Comparison of ENCODE assay signal across 7 cellular contexts in genomic region chr2:238320648-238321281, GRCh38. TPM values are rescaled to one million over a fixed set of nuclear protein-coding genes. Genes with fewer than 3 reads are reported as not detected.
DNase-seq lines count a peak whose midpoint lies in the region; ATAC-seq lines count a peak whose summit lies in the region.

No MANE protein-coding gene starts in this region.

- peak overlapping the region; percentile 75 for H3K4me3 Mint-ChIP-seq in dendritic cell treated with granulocyte-macrophage colony-stimulating factor and Interleukin-4, amounts not matched to agents 40 ng/mL and 50 ng/mL, for 4 days

- peaks cover 28% of the 10 kb centered on the region for H3K27me3 Mint-ChIP-seq in dendritic cell treated with granulocyte-macrophage colony-stimulating factor and Interleukin-4, amounts not matched to agents 40 ng/mL and 50 ng/mL, for 4 days

- H3K9ac ChIP-seq in mucosa of rectum (ENCODE audit: low read depth in 1 of 2, low read length in 2 of 2), result peak overlapping the region; percentile 49 to 65

- H3K4me1 ChIP-seq in mucosa of rectum (ENCODE audit: control insufficient read depth in 2 of 2, insufficient read depth in 2 of 2, low read length in 2 of 2), result peaks cover 12 to 13% of the 10 kb centered on the region in 2 donors

- peak; percentile 83 for DNase-seq in H7
- peak; percentile 18 for DNase-seq in MG63
- no peak for DNase-seq in SKM-1 (lab: John Stamatoyannopoulos, UW; ENCODE audit: unreplicated experiment)
- DNase-seq in ecto neural progenitor cell (ENCODE audit: low spot score), result no peak

- peak overlapping the region; percentile 74 for H3K4me3 ChIP-seq in H7 (ENCODE audit: insufficient read depth, low read depth, low read length)
- H3K4me3 ChIP-seq in MG63, result peak overlapping the region; percentile 57
- peak overlapping the region; percentile 71 to 72 for H3K4me3 ChIP-seq in mucosa of rectum (ENCODE audit: low read length in 2 of 2)

- peaks cover 11% of the 10 kb centered on the region for H3K4me1 Mint-ChIP-seq in dendritic cell treated with granulocyte-macrophage colony-stimulating factor and Interleukin-4, amounts not matched to agents 40 ng/mL and 50 ng/mL, for 4 days (ENCODE audit: low read depth)

- intact Hi-C loops in dendritic cell treated with granulocyte-macrophage colony-stimulating factor and Interleukin-4, amounts not matched to agents 40 ng/mL and 50 ng/mL, for 4 days (cut with micrococcal nuclease), result loop anchor here (2.0 kb wide), 1 partner anchor 32 kb away; the partner anchor contains the start of gene PER2

- no peaks in the 10 kb centered on the region for H3K9me3 Mint-ChIP-seq in dendritic cell treated with granulocyte-macrophage colony-stimulating factor and Interleukin-4, amounts not matched to agents 40 ng/mL and 50 ng/mL, for 4 days

- H3K27ac ChIP-seq in mucosa of rectum (ENCODE audit: low read depth in 2 of 2, low read length in 2 of 2), result no peak overlapping the region

- peak; percentile 14 for ATAC-seq in GM18499 (IDR thresholded peaks at IDR 0.05; ENCODE audit: insufficient read depth, unreplicated experiment)

- no peaks in the 10 kb centered on the region for H3K36me3 ChIP-seq in H7 (replicated peaks; ENCODE audit: control insufficient read depth, insufficient read depth, low read length)
- H3K36me3 ChIP-seq in MG63, result no peaks in the 10 kb centered on the region
- peaks cover 0 to 6% of the 10 kb centered on the region in 2 donors for H3K36me3 ChIP-seq in mucosa of rectum (ENCODE audit: control insufficient read depth in 2 of 2, insufficient read depth in 2 of 2, low read length in 2 of 2)

- H3K36me3 Mint-ChIP-seq in dendritic cell treated with granulocyte-macrophage colony-stimulating factor and Interleukin-4, amounts not matched to agents 40 ng/mL and 50 ng/mL, for 4 days (ENCODE audit: low read depth), result peaks cover 7% of the 10 kb centered on the region

- no peak overlapping the region for H3K27ac Mint-ChIP-seq in dendritic cell treated with granulocyte-macrophage colony-stimulating factor and Interleukin-4, amounts not matched to agents 40 ng/mL and 50 ng/mL, for 4 days

- H3K27me3 ChIP-seq in H7 (ENCODE audit: control insufficient read depth, insufficient read depth, low read length), result no peaks in the 10 kb centered on the region; the same call in 1 of the 2 replicates
- H3K27me3 ChIP-seq in MG63, result no peaks in the 10 kb centered on the region
- no peaks in the 10 kb centered on the region for H3K27me3 ChIP-seq in mucosa of rectum (ENCODE audit: control insufficient read depth in 2 of 2, insufficient read depth in 2 of 2, low read length in 2 of 2)

- peaks cover 6% of the 10 kb centered on the region for H3K9me3 ChIP-seq in MG63
- no peaks in the 10 kb centered on the region for H3K9me3 ChIP-seq in mucosa of rectum (ENCODE audit: control insufficient read depth in 2 of 2, low read length in 2 of 2)

RNA-seq across cellular contexts. Expression of gene TRAF3IP1, which starts 0.4 kb away (rescaled TPM):
- 3.9 and 9.5 TPM in 2 replicates for total RNA-seq in H7 (2014; rRNA removed; shearing (Covaris generic))
- total RNA-seq in MG63 (2014; rRNA removed; shearing (Covaris generic); ENCODE audit: low replicate concordance), result 3.3 and 3.8 TPM in 2 replicates

RNA-seq across cellular contexts. Expression of gene PER2, which starts 32.4 kb away (rescaled TPM):
- total RNA-seq in H7 (2014; rRNA removed; shearing (Covaris generic)), result 3.6 and 4.8 TPM in 2 replicates
- total RNA-seq in MG63 (2014; rRNA removed; shearing (Covaris generic); ENCODE audit: low replicate concordance), result 0.54 and 0.72 TPM in 2 replicates

Comparison
In these comparisons a context has a peak if more than half of its experiments do, and no peak if none do; other contexts are left out.
1. DNase-seq: peak in H7 (single experiment) and MG63 (single experiment); none in SKM-1 (single experiment) and ecto neural progenitor cell (single experiment).
2. Peak in every context shown above with its lines, with median percentiles within 50 percentile points of each other: H3K4me3 ChIP-seq.